4 cellular contexts compared by ENCODE assay signal in genomic region chr17:79586131-79586530, GRCh38. TPM values are rescaled to one million over a fixed set of nuclear protein-coding genes. Genes with fewer than 3 reads are reported as not detected.
"Had no signal": no experiment of that assay in that cellular context is flagged by ENCODE, and none has a peak within 500 bp of the region (broad histone marks: within the 10 kb centered on the region; RNA-seq: fewer than 3 reads in every experiment).

No MANE protein-coding gene starts in this region.

- H3K4me3 ChIP-seq: GM12878 had no signal

- ATAC-seq: GM12878 had no signal

- DNase-seq: GDM1, GF-D8 had no signal

RNA-seq across cellular contexts. Expression of gene RBFOX3, which starts 24.7 kb away (rescaled TPM):
- total RNA-seq: G401, GM12878 had no signal
